In genomic region chr12:46965880-46966279, GRCh38 we compare ENCODE assay signal across 14 cellular contexts.
DNase-seq lines count a peak whose midpoint lies in the region; ATAC-seq and TF ChIP-seq lines count a peak whose summit lies in the region.
"Had no signal": no experiment of that assay in that cellular context is flagged by ENCODE, and none has a peak within 500 bp of the region (broad histone marks: within the 10 kb centered on the region; RNA-seq: fewer than 3 reads in every experiment).

No MANE protein-coding gene starts in this region.

- CTCF ChIA-PET in Caco-2 (lab: Charles Lee): interaction anchor here (4.1 kb wide), 1 partner anchor 19 kb away, joined by 13 read pairs; no protein-coding TSS in a partner anchor

- DNase-seq in Caco-2 (no peak), ecto neural progenitor cell (ENCODE audit: low spot score) (peak; percentile 47), kidney tubule cell (ENCODE audit: low spot score) (peak; percentile 28), psoas muscle (no peak), midbrain (lab: John Stamatoyannopoulos, UW) (no peak), T-helper 17 cell (no peak), body of pancreas (no peak)
- DNase-seq: DMS153, NCI-H2029, NCI-H510A had no signal

- POLR2A ChIA-PET in Caco-2 (lab: Charles Lee): no interaction called here

- no peak overlapping the region for H3K4me3 Mint-ChIP-seq in Caco-2 (ENCODE audit: unreplicated experiment)
- no peak overlapping the region for H3K4me3 Mint-ChIP-seq in T-helper 17 cell
- H3K4me3 Mint-ChIP-seq: IgD-negative memory B cell had no signal

- H3K4me1 ChIP-seq in Caco-2 (peaks cover 26% of the 10 kb centered on the region), psoas muscle (peaks cover 36% of the 10 kb centered on the region), body of pancreas (peaks cover 17% of the 10 kb centered on the region)
- H3K4me1 ChIP-seq: HAP-1 had no signal

- H3K36me3 ChIP-seq in Caco-2 (ENCODE audit: control insufficient read depth, insufficient read depth, low read length): no peaks in the 10 kb centered on the region
- no peaks in the 10 kb centered on the region for H3K36me3 ChIP-seq in psoas muscle (ENCODE audit: insufficient read depth in 1 of 2, low read depth in 1 of 2)
- no peaks in the 10 kb centered on the region for H3K36me3 ChIP-seq in body of pancreas (replicated peaks in 1 of 2; ENCODE audit: insufficient read depth in 1 of 2, low read depth in 2 of 2)
- H3K36me3 ChIP-seq: HAP-1 had no signal

- H3K27me3 Mint-ChIP-seq in Caco-2 (ENCODE audit: insufficient read depth, unreplicated experiment) (no peaks in the 10 kb centered on the region), T-helper 17 cell (peaks cover 41% of the 10 kb centered on the region)

- H3K27ac ChIP-seq in psoas muscle: peak overlapping the region; percentile 83
- peak overlapping the region in 1 of 4 donors; percentile 69 for H3K27ac ChIP-seq in body of pancreas
- H3K27ac ChIP-seq: C4-2B had no signal

- TF ChIP-seq CTCF in Caco-2 (IDR thresholded peaks at IDR 0.05; ENCODE audit: insufficient read depth in 1 of 2, low read depth in 1 of 2, low read length in 1 of 2, severe bottlenecking in 1 of 2, unreplicated experiment in 1 of 2) (no peak), psoas muscle (IDR thresholded peaks at IDR 0.05) (no peak), body of pancreas (IDR thresholded peaks at IDR 0.05) (no peak)

- no peak for TF ChIP-seq POLR2A in body of pancreas (IDR thresholded peaks at IDR 0.05)

- WGBS in psoas muscle, 3 donors: 20 to 32% (median 29%) methylated on average over 4 of the region's 4 CpGs
- whole genome bisulfite sequencing in body of pancreas, 2 donors: 84 to 94% methylated on average over 4 of the region's 4 CpGs

- H3K36me3 Mint-ChIP-seq in Caco-2 (ENCODE audit: insufficient read depth, unreplicated experiment): no peaks in the 10 kb centered on the region
- H3K36me3 Mint-ChIP-seq in T-helper 17 cell (ENCODE audit: low read depth): peaks cover 2% of the 10 kb centered on the region

- no TSS peak for BruUV-seq in Caco-2 (replicated peaks; lab: Mats Ljungman, UMichigan)

- peaks cover 10% of the 10 kb centered on the region for H3K4me1 Mint-ChIP-seq in Caco-2 (ENCODE audit: low read depth, unreplicated experiment)
- no peaks in the 10 kb centered on the region for H3K4me1 Mint-ChIP-seq in T-helper 17 cell
- H3K4me1 Mint-ChIP-seq: IgD-negative memory B cell had no signal

- no peaks in the 10 kb centered on the region for H3K27me3 ChIP-seq in Caco-2 (replicated peaks; ENCODE audit: control insufficient read depth, insufficient read depth, low read length)
- no peaks in the 10 kb centered on the region for H3K27me3 ChIP-seq in psoas muscle (ENCODE audit: insufficient read depth in 3 of 3, low read length in 2 of 3)
- no peaks in the 10 kb centered on the region for H3K27me3 ChIP-seq in body of pancreas

- ATAC-seq in psoas muscle: peak; percentile 26 to 62 (median 40)
- no peak for ATAC-seq in HG03469 (IDR thresholded peaks at IDR 0.05; ENCODE audit: unreplicated experiment)
- ATAC-seq in T-helper 17 cell: no peak
- no peak for ATAC-seq in body of pancreas

- H3K27ac Mint-ChIP-seq in Caco-2 (ENCODE audit: unreplicated experiment): peak overlapping the region; percentile 42
- no peak overlapping the region for H3K27ac Mint-ChIP-seq in T-helper 17 cell
- H3K27ac Mint-ChIP-seq: IgD-negative memory B cell had no signal

- intact Hi-C loops in Caco-2 (cut with micrococcal nuclease; ENCODE audit: unreplicated experiment): no loop called here
- intact Hi-C loops in psoas muscle (cut with DNase I): no loop called here
- intact Hi-C loops in body of pancreas (cut with DNase I): no loop called here

- H3K4me3 ChIP-seq in Caco-2 (ENCODE audit: low read depth, low read length) (no peak overlapping the region), psoas muscle (no peak overlapping the region), body of pancreas (no peak overlapping the region)
- H3K4me3 ChIP-seq: HAP-1 had no signal

- H3K9me3 ChIP-seq in Caco-2: no peaks in the 10 kb centered on the region
- no peaks in the 10 kb centered on the region for H3K9me3 ChIP-seq in psoas muscle
- H3K9me3 ChIP-seq in T-helper 17 cell (ENCODE audit: control insufficient read depth, low read length, poor library complexity, severe bottlenecking): no peaks in the 10 kb centered on the region
- no peaks in the 10 kb centered on the region for H3K9me3 ChIP-seq in body of pancreas
- H3K9me3 ChIP-seq: HAP-1 had no signal

- no peaks in the 10 kb centered on the region for H3K9me3 Mint-ChIP-seq in Caco-2 (ENCODE audit: unreplicated experiment)
- H3K9me3 Mint-ChIP-seq: IgD-negative memory B cell had no signal

Comparison
In these comparisons a context has a peak if more than half of its experiments do, and no peak if none do; other contexts are left out.
1. DNase-seq: peak in ecto neural progenitor cell (single experiment) and kidney tubule cell (single experiment); none in Caco-2 (0 of 2), psoas muscle (0 of 2), midbrain (single experiment), T-helper 17 cell (0 of 3) and body of pancreas (0 of 4).
2. ATAC-seq: peak in psoas muscle (4 of 4); none in HG03469 (single experiment), T-helper 17 cell (single experiment) and body of pancreas (single experiment).